In the genomic region with DNA sequence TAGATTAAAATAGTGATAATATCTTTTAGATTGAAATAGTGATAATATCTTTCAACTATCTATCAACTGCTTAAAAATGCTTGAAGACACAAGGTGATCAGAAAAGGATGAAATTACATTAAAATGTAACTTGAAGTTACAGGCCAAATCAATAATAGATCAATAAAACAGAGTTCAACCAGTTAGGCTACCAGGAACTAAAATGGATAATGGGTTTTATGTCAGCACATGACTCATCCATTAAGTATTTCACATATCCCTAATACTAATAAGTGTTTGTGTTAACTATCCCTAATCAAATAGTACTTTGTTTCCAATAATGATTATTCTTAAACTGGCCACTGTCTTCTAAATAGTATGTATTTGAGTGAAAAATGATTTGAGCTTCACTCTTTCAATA, we compare ENCODE assay signal across 34 cellular contexts. TPM values are rescaled to one million over a fixed set of nuclear protein-coding genes. Genes with fewer than 3 reads are reported as not detected.
"Had no signal": no experiment of that assay in that cellular context is flagged by ENCODE, and none has a peak within 500 bp of the region (broad histone marks: within the 10 kb centered on the region; RNA-seq: fewer than 3 reads in every experiment).

No MANE protein-coding gene starts in this region.

- H3K9me3 ChIP-seq: adrenal gland, body of pancreas, gastrocnemius medialis, heart right ventricle had no signal

- H2AFZ ChIP-seq: hepatocyte had no signal

- H3K79me2 ChIP-seq: hepatocyte had no signal

- H3K27ac ChIP-seq: adrenal gland, body of pancreas, cardiac muscle cell, coronary artery, foreskin keratinocyte, gastrocnemius medialis, heart right ventricle, hepatocyte had no signal

- ATAC-seq: activated CD4-positive, alpha-beta T cell treated with anti-CD3 and anti-CD28 coated beads for 36 hours; activated CD8-positive, alpha-beta memory T cell treated with anti-CD3 and anti-CD28 coated beads, Interleukin-2, amount 10 ng/mL, durations not matched to agents 7 days and 5 days; activated CD8-positive, alpha-beta T cell treated with anti-CD3 and anti-CD28 coated beads, Interleukin-2, amount 10 ng/mL, durations not matched to agents 7 days and 5 days; activated naive CD8-positive, alpha-beta T cell treated with anti-CD3 and anti-CD28 coated beads, Interleukin-2, amount 50 U/mL, for 24 hours; body of pancreas; esophagus mucosa; foreskin keratinocyte; gastrocnemius medialis; heart right ventricle had no signal

- H3K27me3 ChIP-seq: adrenal gland, body of pancreas, gastrocnemius medialis, hepatocyte had no signal

- H3K4me1 ChIP-seq: adrenal gland, body of pancreas, foreskin keratinocyte, gastrocnemius medialis, heart right ventricle had no signal

- H3K36me3 ChIP-seq: adrenal gland, cardiac muscle cell, gastrocnemius medialis, heart right ventricle had no signal

- H3K4me2 ChIP-seq: hepatocyte had no signal

- DNase-seq: activated CD4-positive, alpha-beta memory T cell treated with anti-CD3 and anti-CD28 coated beads for 36 hours; activated CD4-positive, alpha-beta T cell treated with anti-CD3 and anti-CD28 coated beads for 36 hours; activated CD4-positive, alpha-beta T cell treated with anti-CD3 and anti-CD28 coated beads, Interleukin-2, amount 10 ng/mL, durations not matched to agents 24 days and 14 days; activated CD4-positive, CD25-positive, alpha-beta regulatory T cell; activated CD4-positive, CD25-positive, alpha-beta regulatory T cell treated with anti-CD3 and anti-CD28 coated beads, Interleukin-2, amount 50 U/mL, for 72 hours; activated CD8-positive, alpha-beta memory T cell treated with anti-CD3 and anti-CD28 coated beads, Interleukin-2, amount 10 ng/mL, durations not matched to agents 7 days and 5 days; activated CD8-positive, alpha-beta memory T cell treated with anti-CD3 and anti-CD28 coated beads, Interleukin-2, amount 50 U/mL, for 4 hours; activated CD8-positive, alpha-beta T cell treated with anti-CD3 and anti-CD28 coated beads, Interleukin-2, amount 10 ng/mL, durations not matched to agents 7 days and 5 days; activated effector memory CD4-positive, alpha-beta T cell treated with anti-CD3 and anti-CD28 coated beads, Interleukin-2, amount 50 U/mL, for 16 hours; activated naive CD4-positive, alpha-beta T cell treated with anti-CD3 and anti-CD28 coated beads for 36 hours; activated naive CD8-positive, alpha-beta T cell treated with anti-CD3 and anti-CD28 coated beads for 36 hours; activated naive CD8-positive, alpha-beta T cell treated with anti-CD3 and anti-CD28 coated beads, Interleukin-2, amount 50 U/mL, for 24 hours; activated T-cell treated with anti-CD3 and anti-CD28 coated beads, Interleukin-2, amount 50 U/mL, for 1 hour; activated T-cell treated with anti-CD3 and anti-CD28 coated beads, Interleukin-2, amount 50 U/mL, for 48 hours; adrenal gland; amygdala; aorta; body of pancreas; central memory CD4-positive, alpha-beta T cell; dorsolateral prefrontal cortex; effector memory CD4-positive, alpha-beta T cell; endodermal cell; foreskin keratinocyte; gastrocnemius medialis; heart right ventricle; T-helper 2 cell had no signal

- H3K4me3 ChIP-seq: adrenal gland, body of pancreas, cardiac muscle cell, coronary artery, dorsolateral prefrontal cortex, gastrocnemius medialis, heart right ventricle, hepatocyte had no signal

RNA-seq across cellular contexts. Expression of a gene that starts 33.7 kb away (rescaled TPM):
- total RNA-seq: activated CD4-positive, alpha-beta memory T cell treated with anti-CD3 and anti-CD28 coated beads for 36 hours; activated CD8-positive, alpha-beta memory T cell treated with anti-CD3 and anti-CD28 coated beads for 36 hours; activated CD8-positive, alpha-beta memory T cell treated with anti-CD3 and anti-CD28 coated beads, Interleukin-2, amount 10 ng/mL, durations not matched to agents 7 days and 5 days; activated CD8-positive, alpha-beta T cell treated with anti-CD3 and anti-CD28 coated beads, Interleukin-2, amount 10 ng/mL, durations not matched to agents 7 days and 5 days; activated T-helper 1 cell treated with anti-CD3 and anti-CD28 coated beads, Interleukin-12 subunit alpha, Interleukin-12 subunit beta, Interleukin-2, Interleukin-4 antibody, amounts not matched to agents 30 ng/mL and 10 ng/mL and 1 ng/mL, durations not matched to agents 14 hours and 24 hours and 36 hours; activated T-helper 2 cell treated with anti-CD3 and anti-CD28 coated beads, Interferon-gamma antibody, Interleukin-2, Interleukin-4, amounts not matched to agents 10 μg/mL and 5 μg/mL and 100 μg/mL, durations not matched to agents 14 hours and 24 hours and 36 hours; adrenal gland; aorta; esophagus mucosa; foreskin keratinocyte; heart right ventricle had no signal
- polyA plus RNA-seq: heart right ventricle had no signal

RNA-seq across cellular contexts. Expression of a gene that starts 57.2 kb away (rescaled TPM):
- total RNA-seq: activated CD4-positive, alpha-beta memory T cell treated with anti-CD3 and anti-CD28 coated beads for 36 hours; activated CD4-positive, alpha-beta T cell treated with anti-CD3 and anti-CD28 coated beads for 36 hours; activated CD4-positive, alpha-beta T cell treated with anti-CD3 and anti-CD28 coated beads, Interleukin-2, amount 10 ng/mL, durations not matched to agents 24 days and 14 days; activated CD8-positive, alpha-beta memory T cell treated with anti-CD3 and anti-CD28 coated beads for 36 hours; activated CD8-positive, alpha-beta memory T cell treated with anti-CD3 and anti-CD28 coated beads, Interleukin-2, amount 10 ng/mL, durations not matched to agents 7 days and 5 days; activated CD8-positive, alpha-beta T cell treated with anti-CD3 and anti-CD28 coated beads, Interleukin-2, amount 10 ng/mL, durations not matched to agents 7 days and 5 days; activated naive CD4-positive, alpha-beta T cell treated with anti-CD3 and anti-CD28 coated beads for 36 hours; activated T-helper 1 cell treated with anti-CD3 and anti-CD28 coated beads, Interleukin-12 subunit alpha, Interleukin-12 subunit beta, Interleukin-2, Interleukin-4 antibody, amounts not matched to agents 30 ng/mL and 10 ng/mL and 1 ng/mL, durations not matched to agents 14 hours and 24 hours and 36 hours; activated T-helper 2 cell treated with anti-CD3 and anti-CD28 coated beads, Interferon-gamma antibody, Interleukin-2, Interleukin-4, amounts not matched to agents 10 μg/mL and 5 μg/mL and 100 μg/mL, durations not matched to agents 14 hours and 24 hours and 36 hours; adrenal gland; aorta; cardiac muscle cell; endodermal cell; epithelial cell of proximal tubule; esophagus mucosa; foreskin keratinocyte; gastrocnemius medialis; heart right ventricle had no signal
- polyA plus RNA-seq: adrenal gland, cardiac muscle cell, foreskin keratinocyte, heart right ventricle had no signal
